Comparison of ENCODE assay signal across 31 cellular contexts in genomic region chr13:45994752-45995151, GRCh38.
"Had no signal": no experiment of that assay in that cellular context is flagged by ENCODE, and none has a peak within 500 bp of the region (broad histone marks: within the 10 kb centered on the region; RNA-seq: fewer than 3 reads in every experiment).

No MANE protein-coding gene starts in this region.

- H3K9me3 Mint-ChIP-seq: activated B cell treated with CpG ODN at 0.5 μM for 24 hours; activated CD4-positive, alpha-beta memory T cell treated with anti-CD3 and anti-CD28 coated beads, Interleukin-2, amount 10 ng/mL, durations not matched to agents 7 days and 5 days; activated naive CD4-positive, alpha-beta T cell treated with anti-CD3 and anti-CD28 coated beads, Interleukin-2, amount 10 ng/mL, durations not matched to agents 7 days and 5 days; activated naive CD8-positive, alpha-beta T cell treated with anti-CD3 and anti-CD28 coated beads, Interleukin-2, amount 50 U/mL, for 24 hours; central memory CD8-positive, alpha-beta T cell; T-cell had no signal

- DNase-seq: activated B cell treated with CpG ODN at 0.5 μM for 24 hours; activated CD4-positive, alpha-beta memory T cell treated with anti-CD3 and anti-CD28 coated beads, Interleukin-2, amount 10 ng/mL, durations not matched to agents 7 days and 5 days; activated CD4-positive, alpha-beta T cell treated with anti-CD3 and anti-CD28 coated beads for 48 hours; activated CD4-positive, CD25-positive, alpha-beta regulatory T cell treated with anti-CD3 and anti-CD28 coated beads, Interleukin-2, amount 50 U/mL, for 72 hours; activated CD8-positive, alpha-beta memory T cell treated with anti-CD3 and anti-CD28 coated beads for 24 hours; activated CD8-positive, alpha-beta memory T cell treated with anti-CD3 and anti-CD28 coated beads, Interleukin-2, amount 10 ng/mL, durations not matched to agents 7 days and 5 days; activated CD8-positive, alpha-beta memory T cell treated with anti-CD3 and anti-CD28 coated beads, Interleukin-2, amount 50 U/mL, for 48 hours; activated effector memory CD4-positive, alpha-beta T cell treated with Interleukin-2 at 50 U/mL for 16 hours; activated naive CD4-positive, alpha-beta T cell treated with anti-CD3 and anti-CD28 coated beads, Interleukin-2, amount 10 ng/mL, durations not matched to agents 7 days and 5 days; activated naive CD8-positive, alpha-beta T cell treated with anti-CD3 and anti-CD28 coated beads, Interleukin-2, amount 50 U/mL, for 24 hours; activated T-cell treated with anti-CD3 and anti-CD28 coated beads, Interleukin-2, amount 50 U/mL, for 48 hours; aorta; brain microvascular endothelial cell; NCI-H1105; NCI-H1417 treated with DMSO at 0.1 percent for 48 hours; NCI-H187 treated with DMSO at 0.1 percent for 48 hours; NCI-H2081; NCI-H2171 treated with DMSO at 0.1 percent for 48 hours; NCI-H2227 treated with DMSO at 0.1 percent for 48 hours; NCI-H524; NCI-H69; NK-92 treated with Interleukin-12 subunit alpha and Interleukin-12 subunit beta, amount 100 ng/mL, for 24 hours; PC-3; Peyer's patch; RPMI8226; SIG-M5; T-cell; T-helper 2 cell; T-helper 9 cell had no signal

- H3K4me3 Mint-ChIP-seq: activated B cell treated with CpG ODN at 0.5 μM for 24 hours; activated CD4-positive, alpha-beta memory T cell treated with anti-CD3 and anti-CD28 coated beads, Interleukin-2, amount 10 ng/mL, durations not matched to agents 7 days and 5 days; activated CD8-positive, alpha-beta memory T cell treated with anti-CD3 and anti-CD28 coated beads, Interleukin-2, amount 10 ng/mL, durations not matched to agents 7 days and 5 days; activated naive CD4-positive, alpha-beta T cell treated with anti-CD3 and anti-CD28 coated beads, Interleukin-2, amount 10 ng/mL, durations not matched to agents 7 days and 5 days; activated naive CD8-positive, alpha-beta T cell; activated naive CD8-positive, alpha-beta T cell treated with anti-CD3 and anti-CD28 coated beads, Interleukin-2, amount 50 U/mL, for 24 hours; central memory CD8-positive, alpha-beta T cell; T-cell had no signal

- H3K4me1 Mint-ChIP-seq: activated B cell treated with CpG ODN at 0.5 μM for 24 hours; activated naive CD4-positive, alpha-beta T cell treated with anti-CD3 and anti-CD28 coated beads, Interleukin-2, amount 10 ng/mL, durations not matched to agents 7 days and 5 days; activated naive CD8-positive, alpha-beta T cell treated with anti-CD3 and anti-CD28 coated beads, Interleukin-2, amount 50 U/mL, for 24 hours had no signal

- H3K27me3 Mint-ChIP-seq: activated B cell treated with CpG ODN at 0.5 μM for 24 hours; activated CD4-positive, alpha-beta memory T cell treated with anti-CD3 and anti-CD28 coated beads, Interleukin-2, amount 10 ng/mL, durations not matched to agents 7 days and 5 days; activated CD8-positive, alpha-beta memory T cell treated with anti-CD3 and anti-CD28 coated beads, Interleukin-2, amount 10 ng/mL, durations not matched to agents 7 days and 5 days; activated naive CD4-positive, alpha-beta T cell treated with anti-CD3 and anti-CD28 coated beads, Interleukin-2, amount 10 ng/mL, durations not matched to agents 7 days and 5 days; activated naive CD8-positive, alpha-beta T cell; activated naive CD8-positive, alpha-beta T cell treated with anti-CD3 and anti-CD28 coated beads, Interleukin-2, amount 50 U/mL, for 24 hours; central memory CD8-positive, alpha-beta T cell; T-cell had no signal

- H3K27ac Mint-ChIP-seq: activated B cell treated with CpG ODN at 0.5 μM for 24 hours; activated CD4-positive, alpha-beta memory T cell treated with anti-CD3 and anti-CD28 coated beads, Interleukin-2, amount 10 ng/mL, durations not matched to agents 7 days and 5 days; activated CD8-positive, alpha-beta memory T cell treated with anti-CD3 and anti-CD28 coated beads, Interleukin-2, amount 10 ng/mL, durations not matched to agents 7 days and 5 days; activated naive CD4-positive, alpha-beta T cell treated with anti-CD3 and anti-CD28 coated beads, Interleukin-2, amount 10 ng/mL, durations not matched to agents 7 days and 5 days; activated naive CD8-positive, alpha-beta T cell; activated naive CD8-positive, alpha-beta T cell treated with anti-CD3 and anti-CD28 coated beads, Interleukin-2, amount 50 U/mL, for 24 hours; T-cell had no signal
